Comparison of ENCODE assay signal across 8 cellular contexts in genomic region chr5:113513384-113514262, GRCh38. TPM values are rescaled to one million over a fixed set of nuclear protein-coding genes. Genes with fewer than 3 reads are reported as not detected.
DNase-seq lines count a peak whose midpoint lies in the region; ATAC-seq and TF ChIP-seq lines count a peak whose summit lies in the region.

YTHDC2 (plus strand) TSS chr5:113513694; CDS start chr5:113513896, 202 bp downstream.

- peak in 1 of 4 donors; percentile 9 for TF ChIP-seq EP300 in upper lobe of left lung (IDR thresholded peaks at IDR 0.05)

- H3K9ac ChIP-seq in adipocyte (ENCODE audit: low read length) = peak within 1 kb of the TSS; percentile 96

- H3K9me3 ChIP-seq in adipocyte (ENCODE audit: control insufficient read depth, low read length) (no peaks in the 10 kb centered on the region), upper lobe of left lung (no peaks in the 10 kb centered on the region)

- ATAC-seq in HG02642 (IDR thresholded peaks at IDR 0.05; ENCODE audit: poor library complexity, unreplicated experiment) (peak; percentile 100), upper lobe of left lung (ENCODE audit: low FRiP score in 2 of 2) (peak; percentile 97 to 99)

- intact Hi-C loops in cardiac septum (cut with DNase I) (loop anchor here (2.0 to 5.0 kb wide), 5 partner anchors 135 to 516 kb away; no protein-coding TSS in a partner anchor), posterior cingulate gyrus (cut with DNase I) (loop anchor here (5.0 to 10.0 kb wide), 3 partner anchors 91 to 536 kb away; partner anchors contain the start of gene DCP2)

- peak within 1 kb of the TSS; percentile 89 to 97 (median 94) for H3K27ac ChIP-seq in upper lobe of left lung

- peak in 3 of 4 donors; percentile 67 to 82 (median 82) for TF ChIP-seq POLR2A in upper lobe of left lung (IDR thresholded peaks at IDR 0.05)

- DNase-seq in NCI-H1105 (lab: John Stamatoyannopoulos, UW) (peak; percentile 55), SW480 (ENCODE audit: low spot score) (peak; percentile 93), adipocyte (ENCODE audit: low read depth) (peak; percentile 94), cardiac septum (ENCODE audit: low spot score) (peak; percentile 94), posterior cingulate gyrus (peak; percentile 69 to 98 (median 82)), upper lobe of left lung (peak; percentile 86 to 98)

- TF ChIP-seq CTCF in GM12872 (IDR thresholded peaks at IDR 0.05; ENCODE audit: insufficient read depth, low read depth, low read length) = peak; percentile 33; the same call in 2 of the 3 replicates
- peak in 3 of 6 experiments; percentile 27 to 55 (median 45) for TF ChIP-seq CTCF in upper lobe of left lung (IDR thresholded peaks at IDR 0.05)

- H3K4me1 ChIP-seq in adipocyte (ENCODE audit: control insufficient read depth, insufficient read depth, low read length) (peaks cover 24% of the 10 kb centered on the region), upper lobe of left lung (peaks cover 16 to 26% (median 21%) of the 10 kb centered on the region in 4 donors)

- WGBS in upper lobe of left lung, 2 donors = 1 to 2% methylated on average over 11 to 55 of the region's 69 CpGs

- H3K36me3 ChIP-seq in adipocyte (ENCODE audit: control insufficient read depth, insufficient read depth, low read length, severe bottlenecking) (peaks cover 6% of the 10 kb centered on the region), upper lobe of left lung (peaks cover 0 to 5% (median 2%) of the 10 kb centered on the region in 4 donors)

- H3K27me3 ChIP-seq in adipocyte (replicated peaks; ENCODE audit: control insufficient read depth, insufficient read depth, low read length) (no peaks in the 10 kb centered on the region), upper lobe of left lung (no peaks in the 10 kb centered on the region)

- H3K4me3 ChIP-seq in adipocyte (ENCODE audit: low read length) (peak within 1 kb of the TSS; percentile 91), upper lobe of left lung (peak within 1 kb of the TSS; percentile 68 to 82 (median 77))

RNA-seq across cellular contexts. Expression of gene YTHDC2, which starts in this region (rescaled TPM):
- total RNA-seq in cardiac septum (15.6 TPM), upper lobe of left lung (10 to 100 TPM; 18.3 to 32.9 (median 21.6) TPM)

Comparison
In these comparisons a context has a peak if more than half of its experiments do, and no peak if none do; other contexts are left out.
1. Peak in every context shown above with its lines: DNase-seq, ATAC-seq, H3K4me3 ChIP-seq and H3K27ac ChIP-seq.